ENCODE assay signal across 24 cellular contexts in genomic region chr10:118213456-118213855, GRCh38.
DNase-seq lines count a peak whose midpoint lies in the region; ATAC-seq and TF ChIP-seq lines count a peak whose summit lies in the region.
"Had no signal": no experiment of that assay in that cellular context is flagged by ENCODE, and none has a peak within 500 bp of the region (broad histone marks: within the 10 kb centered on the region; RNA-seq: fewer than 3 reads in every experiment).

No MANE protein-coding gene starts in this region.

- no peak overlapping the region for H3T11ph ChIP-seq in H9 (ENCODE audit: low read length)

- no peak overlapping the region for H2AK5ac ChIP-seq in H9 (ENCODE audit: insufficient read length, low read length)

- TF ChIP-seq CTCF in colonic mucosa (IDR thresholded peaks at IDR 0.05) (no peak), nephron progenitor cell (IDR thresholded peaks at IDR 0.05) (no peak), H9 (conservative IDR thresholded peaks at IDR 0.05) (no peak)
- no peak for TF ChIP-seq CTCF in CD8-positive, alpha-beta T cell (IDR thresholded peaks at IDR 0.05)

- H3K4me1 ChIP-seq in colonic mucosa = no peaks in the 10 kb centered on the region
- H3K4me1 ChIP-seq in CD8-positive, alpha-beta T cell (ENCODE audit: insufficient read depth, low read length) = no peaks in the 10 kb centered on the region
- H3K4me1 ChIP-seq in H9 (ENCODE audit: insufficient read depth, low read length) = no peaks in the 10 kb centered on the region
- H3K4me1 ChIP-seq: Caco-2, Peyer's patch had no signal

- peak; percentile 31 for DNase-seq in KBM-7
- DNase-seq in NOMO-1 treated with DMSO at 0.1 percent for 48 hours (lab: John Stamatoyannopoulos, UW; ENCODE audit: unreplicated experiment) = peak; percentile 56
- DNase-seq in colonic mucosa = peak; percentile 32
- DNase-seq in nephron progenitor cell = no peak
- no peak for DNase-seq in CD8-positive, alpha-beta T cell
- no peak for DNase-seq in H9
- DNase-seq: Caco-2; CD4-positive, CD25-positive, alpha-beta regulatory T cell; DMS 273 treated with DMSO at 0.1 percent for 48 hours; GDM1; GOT3; Kasumi-1; NCI-H1105; NCI-H146; NCI-H2029; NCI-H2227 treated with DMSO at 0.1 percent for 48 hours; NCI-H510A; Peyer's patch had no signal

- no peak overlapping the region for H2BK20ac ChIP-seq in H9 (ENCODE audit: low read depth, low read length, poor library complexity, severe bottlenecking)

- H3K79me1 ChIP-seq in H9 (ENCODE audit: insufficient read depth, low read depth, low read length, poor library complexity, severe bottlenecking) = no peaks in the 10 kb centered on the region

- H3K14ac ChIP-seq in H9 (ENCODE audit: insufficient read depth, low read length) = no peak overlapping the region

- H2AFZ ChIP-seq in H9 (ENCODE audit: low read length) = no peak overlapping the region

- no peaks in the 10 kb centered on the region for H4K20me1 ChIP-seq in H9 (ENCODE audit: control insufficient read depth, insufficient read depth, insufficient read length)

- in situ Hi-C loops in KBM-7 (cut with MboI; ENCODE audit: low pct_unique_long_range_greater_than_20kb, low sequenced_read_pairs) = no loop called here

- intact Hi-C loops in colonic mucosa (cut with DNase I) = no loop called here
- intact Hi-C loops in CD8-positive, alpha-beta T cell (cut with DNase I, micrococcal nuclease) = no loop called here

- H4K8ac ChIP-seq in H9 (replicated peaks; ENCODE audit: insufficient read length, low read depth, low read length) = no peak overlapping the region

- H3K27ac Mint-ChIP-seq in nephron progenitor cell (peak overlapping the region; percentile 93), H9 (no peak overlapping the region)
- no peak overlapping the region for H3K27ac Mint-ChIP-seq in CD8-positive, alpha-beta T cell
- H3K27ac Mint-ChIP-seq: B cell; T-helper 1 cell treated with Interleukin-12 subunit alpha and Interleukin-12 subunit beta and Interleukin-4 antibody, amounts not matched to agents 30 μg/mL and 1 μg/mL, for 36 hours had no signal

- H3K56ac ChIP-seq in H9 (ENCODE audit: insufficient read length, low read depth, low read length) = no peak overlapping the region

- H3K27me3 Mint-ChIP-seq in nephron progenitor cell (ENCODE audit: low read depth, poor library complexity) = no peaks in the 10 kb centered on the region
- H3K27me3 Mint-ChIP-seq in CD8-positive, alpha-beta T cell (ENCODE audit: low read depth) = peaks cover 20% of the 10 kb centered on the region
- no peaks in the 10 kb centered on the region for H3K27me3 Mint-ChIP-seq in H9 (ENCODE audit: low read depth)

- H3K36me3 Mint-ChIP-seq in nephron progenitor cell (ENCODE audit: low read depth) = no peaks in the 10 kb centered on the region
- no peaks in the 10 kb centered on the region for H3K36me3 Mint-ChIP-seq in CD8-positive, alpha-beta T cell
- no peaks in the 10 kb centered on the region for H3K36me3 Mint-ChIP-seq in H9 (ENCODE audit: insufficient read depth in 1 of 3, low read depth in 3 of 3)
- H3K36me3 Mint-ChIP-seq: CD4-positive, CD25-positive, alpha-beta regulatory T cell had no signal

- no peak overlapping the region for H3K23ac ChIP-seq in H9 (ENCODE audit: insufficient read length, low read depth, low read length)

- H3K23me2 ChIP-seq in H9 (ENCODE audit: insufficient read length, low read depth, low read length, poor library complexity, severe bottlenecking) = no peaks in the 10 kb centered on the region

- H4K91ac ChIP-seq in H9 (ENCODE audit: insufficient read length, low read depth, low read length) = no peak overlapping the region

- H3K9me3 Mint-ChIP-seq in nephron progenitor cell = no peaks in the 10 kb centered on the region
- no peaks in the 10 kb centered on the region for H3K9me3 Mint-ChIP-seq in CD8-positive, alpha-beta T cell
- no peaks in the 10 kb centered on the region for H3K9me3 Mint-ChIP-seq in H9
- H3K9me3 Mint-ChIP-seq: T-helper 1 cell treated with Interleukin-12 subunit alpha and Interleukin-12 subunit beta and Interleukin-4 antibody, amounts not matched to agents 30 μg/mL and 1 μg/mL, for 36 hours had no signal

- H2BK5ac ChIP-seq in H9 (ENCODE audit: insufficient read length, low read length) = no peak overlapping the region

- CTCF ChIA-PET in CD8-positive, alpha-beta T cell (lab: Charles Lee) = no interaction called here

- H3K4me3 Mint-ChIP-seq in nephron progenitor cell = peak overlapping the region; percentile 12
- H3K4me3 Mint-ChIP-seq in CD8-positive, alpha-beta T cell = no peak overlapping the region
- no peak overlapping the region for H3K4me3 Mint-ChIP-seq in H9
- H3K4me3 Mint-ChIP-seq: B cell; CD4-positive, CD25-positive, alpha-beta regulatory T cell; T-helper 1 cell treated with Interleukin-12 subunit alpha and Interleukin-12 subunit beta and Interleukin-4 antibody, amounts not matched to agents 30 μg/mL and 1 μg/mL, for 36 hours had no signal

- no peak overlapping the region for H3K4me3 ChIP-seq in colonic mucosa
- no peak overlapping the region for H3K4me3 ChIP-seq in CD8-positive, alpha-beta T cell (ENCODE audit: low read depth, low read length)
- H3K4me3 ChIP-seq: Peyer's patch, SJCRH30 had no signal

- no CpG with 5 or more reads among the region's 8 CpGs for WGBS in H9 (ENCODE audit: extremely low coverage, insufficient read length, low lambda C conversion rate)

- H3K27ac ChIP-seq in colonic mucosa (peak overlapping the region; percentile 10), H9 (ENCODE audit: insufficient read length, low read depth, low read length) (no peak overlapping the region)
- no peak overlapping the region for H3K27ac ChIP-seq in CD8-positive, alpha-beta T cell (ENCODE audit: low read depth, low read length)
- H3K27ac ChIP-seq: Peyer's patch, SJCRH30 had no signal

- H3K9ac ChIP-seq in colonic mucosa (ENCODE audit: low read depth in 2 of 2, low read length in 2 of 2) = no peak overlapping the region
- no peak overlapping the region for H3K9ac ChIP-seq in H9 (ENCODE audit: extremely low read depth, insufficient read length, low read length)

- no peaks in the 10 kb centered on the region for H3K79me2 ChIP-seq in H9 (ENCODE audit: insufficient read depth, low read length)

- ATAC-seq in GM18511 (IDR thresholded peaks at IDR 0.05; ENCODE audit: unreplicated experiment) = no peak
- no peak for ATAC-seq in GM19452 (IDR thresholded peaks at IDR 0.05; ENCODE audit: unreplicated experiment)
- ATAC-seq in CD8-positive, alpha-beta T cell = no peak
- ATAC-seq: HCT116 had no signal

- H3K27me3 ChIP-seq in colonic mucosa (no peaks in the 10 kb centered on the region), H9 (ENCODE audit: insufficient read depth, low read length) (no peaks in the 10 kb centered on the region)
- H3K27me3 ChIP-seq in CD8-positive, alpha-beta T cell (ENCODE audit: insufficient read depth, low read length) = no peaks in the 10 kb centered on the region
- H3K27me3 ChIP-seq: Peyer's patch, SJCRH30 had no signal

- no peaks in the 10 kb centered on the region for H3K9me3 ChIP-seq in colonic mucosa
- H3K9me3 ChIP-seq in CD8-positive, alpha-beta T cell (ENCODE audit: low read length) = no peaks in the 10 kb centered on the region
- H3K9me3 ChIP-seq in H9 (ENCODE audit: control insufficient read depth, low read depth, low read length) = no peaks in the 10 kb centered on the region
- H3K9me3 ChIP-seq: Caco-2, Peyer's patch, SJCRH30 had no signal

- no peak overlapping the region for H3K18ac ChIP-seq in H9 (ENCODE audit: insufficient read length, low read depth, low read length)

- POLR2A ChIA-PET in CD8-positive, alpha-beta T cell (lab: Charles Lee) = no interaction called here

- H3K4me2 ChIP-seq in H9 (ENCODE audit: insufficient read depth, insufficient read length, low read length) = no peak overlapping the region

- H3K4me1 Mint-ChIP-seq in nephron progenitor cell = peaks cover 57% of the 10 kb centered on the region
- no peaks in the 10 kb centered on the region for H3K4me1 Mint-ChIP-seq in CD8-positive, alpha-beta T cell (ENCODE audit: low read depth)
- no peaks in the 10 kb centered on the region for H3K4me1 Mint-ChIP-seq in H9
- H3K4me1 Mint-ChIP-seq: B cell; CD4-positive, CD25-positive, alpha-beta regulatory T cell had no signal

- no peak overlapping the region for H2BK12ac ChIP-seq in H9 (ENCODE audit: insufficient read length, low read depth, low read length)

- no peak overlapping the region for H2BK15ac ChIP-seq in H9 (ENCODE audit: low read depth, low read length)

- H3K36me3 ChIP-seq in colonic mucosa = no peaks in the 10 kb centered on the region
- no peaks in the 10 kb centered on the region for H3K36me3 ChIP-seq in CD8-positive, alpha-beta T cell (ENCODE audit: insufficient read depth, low read length)
- H3K36me3 ChIP-seq: Peyer's patch, SJCRH30 had no signal

- H2BK120ac ChIP-seq in H9 (ENCODE audit: low read depth, low read length, poor library complexity, severe bottlenecking) = no peak overlapping the region

- no peak overlapping the region for H4K5ac ChIP-seq in H9 (ENCODE audit: insufficient read length, low read depth, low read length)

- H3K4ac ChIP-seq in H9 (ENCODE audit: low read depth, low read length) = no peak overlapping the region

Comparison
In these comparisons a context has a peak if more than half of its experiments do, and no peak if none do; other contexts are left out.
1. DNase-seq: peak in KBM-7 (single experiment), NOMO-1 treated with DMSO at 0.1 percent for 48 hours (single experiment) and colonic mucosa (single experiment); none in nephron progenitor cell (single experiment), CD8-positive, alpha-beta T cell (0 of 7) and H9 (single experiment).